Comparison of ENCODE assay signal across 11 cellular contexts in the genomic region with DNA sequence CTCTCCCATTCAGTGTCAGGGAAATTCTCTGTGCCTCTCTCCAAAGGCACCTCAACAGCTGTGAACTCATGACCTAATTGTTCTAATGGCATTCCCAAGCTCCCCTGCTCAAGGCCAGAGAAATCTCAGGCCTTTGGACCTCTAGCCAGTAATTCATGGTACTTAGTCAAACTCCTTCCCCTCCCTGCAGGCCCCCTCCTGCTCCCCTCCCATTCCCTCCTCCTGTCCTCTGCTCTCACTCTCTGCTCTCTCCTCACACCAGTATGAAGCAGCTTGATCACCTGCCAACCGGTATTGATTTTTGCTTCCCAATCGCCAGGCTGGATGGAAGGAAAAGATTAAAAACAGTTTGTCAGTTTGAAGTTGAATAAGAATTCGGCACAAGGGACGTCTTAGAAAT.
"Had no signal": no experiment of that assay in that cellular context is flagged by ENCODE, and none has a peak within 500 bp of the region (broad histone marks: within the 10 kb centered on the region; RNA-seq: fewer than 3 reads in every experiment).

No MANE protein-coding gene starts in this region.

- H2AFZ ChIP-seq: parathyroid adenoma had no signal

- DNase-seq: activated CD4-positive, alpha-beta T cell treated with anti-CD3 and anti-CD28 coated beads, Interleukin-2, amount 50 U/mL, for 48 hours; activated CD4-positive, CD25-positive, alpha-beta regulatory T cell treated with anti-CD3 and anti-CD28 coated beads, Interleukin-2, amount 50 U/mL, for 72 hours; activated gamma-delta T cell treated with Interleukin-2 at 50 U/mL for 16 hours; activated T-cell treated with anti-CD3 and anti-CD28 coated beads, Interleukin-2, amount 50 U/mL, for 48 hours; aorta; dorsolateral prefrontal cortex; immature natural killer cell; left cardiac atrium; uterus had no signal

- H3K4me1 ChIP-seq: parathyroid adenoma, uterus had no signal

- ATAC-seq: left cardiac atrium had no signal

- H3K9me3 ChIP-seq: uterus had no signal

- H3K27me3 ChIP-seq: uterus had no signal

- H3K36me3 ChIP-seq: uterus had no signal

- H3K4me3 ChIP-seq: dorsolateral prefrontal cortex, skin epidermis, uterus had no signal

- H3K27ac ChIP-seq: dorsolateral prefrontal cortex, parathyroid adenoma, skin epidermis, uterus had no signal

- H3K79me2 ChIP-seq: parathyroid adenoma had no signal
